ENCODE assay signal across 11 cellular contexts in genomic region chr6:34726055-34726454, GRCh38.
"Had no signal": no experiment of that assay in that cellular context is flagged by ENCODE, and none has a peak within 500 bp of the region (broad histone marks: within the 10 kb centered on the region; RNA-seq: fewer than 3 reads in every experiment).

No MANE protein-coding gene starts in this region.

- H3K27ac ChIP-seq: GM23248 had no signal

- H3K4me2 ChIP-seq: GM23338 had no signal

- H3K27ac Mint-ChIP-seq: GM23338, H9, HFFc6 had no signal

- ATAC-seq: GM23338, HCT116 had no signal

- FAIRE-seq: H1, H54 had no signal

- H3K4me3 ChIP-seq: GM23248, GM23338, HAP-1 had no signal

- H3K36me3 ChIP-seq: HAP-1 had no signal

- H2AFZ ChIP-seq: GM23248, GM23338 had no signal

- H3K9ac ChIP-seq: GM23248 had no signal

- H3K4me3 Mint-ChIP-seq: GM23338, H9, HFFc6 had no signal

- DNase-seq: GM23248, GOT3, H7, H9, HCEC 1CT, HFFc6 had no signal
